8 cellular contexts compared by ENCODE assay signal in the genomic region with DNA sequence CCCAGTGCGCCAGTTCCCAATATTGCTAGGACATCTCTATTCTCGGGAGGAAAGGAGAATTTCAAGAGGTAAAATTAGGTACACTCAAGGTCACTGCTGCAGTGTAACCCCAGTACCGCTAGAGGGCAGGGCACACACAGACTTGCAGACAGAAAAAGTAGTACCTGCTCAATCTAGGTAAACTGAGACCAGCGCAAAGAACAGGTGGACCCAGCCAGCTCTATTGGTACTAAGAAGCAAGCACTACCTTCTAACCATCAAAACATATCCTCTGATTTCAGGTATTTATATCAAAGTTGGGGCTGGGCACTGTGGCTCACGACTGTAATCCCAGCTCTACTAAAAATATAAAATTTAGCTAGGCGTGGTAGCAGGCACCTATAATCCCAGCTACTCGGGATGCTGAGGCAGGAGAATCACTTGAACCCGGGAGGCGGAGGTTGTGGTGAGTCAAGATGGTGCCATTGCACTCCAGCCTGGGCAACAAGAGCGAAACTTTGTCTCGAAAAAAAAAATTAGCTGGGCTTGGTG. TPM values are rescaled to one million over a fixed set of nuclear protein-coding genes. Genes with fewer than 3 reads are reported as not detected.
DNase-seq lines count a peak whose midpoint lies in the region; ATAC-seq and TF ChIP-seq lines count a peak whose summit lies in the region.

No MANE protein-coding gene starts in this region.

- no peak overlapping the region for H2AFZ ChIP-seq in OCI-LY1 (ENCODE audit: low read length)

- H3K4me1 ChIP-seq in OCI-LY1 (ENCODE audit: insufficient read depth, low read length, severe bottlenecking): peaks cover 64% of the 10 kb centered on the region

- H3K4me3 ChIP-seq in OCI-LY1 (ENCODE audit: low read depth, low read length, poor library complexity, severe bottlenecking): peak overlapping the region; percentile 43

- no peak for ATAC-seq in HG02759 (IDR thresholded peaks at IDR 0.05; ENCODE audit: unreplicated experiment)

- H3K4me2 ChIP-seq in OCI-LY1 (ENCODE audit: low read length): peak overlapping the region; percentile 56

- no peaks in the 10 kb centered on the region for H3K79me2 ChIP-seq in OCI-LY1 (ENCODE audit: insufficient read depth, low read length)

- H3K9ac ChIP-seq in OCI-LY1 (ENCODE audit: low read length): peak overlapping the region; percentile 11; the same call in 1 of the 2 replicates

- no peaks in the 10 kb centered on the region for H4K20me1 ChIP-seq in OCI-LY1 (ENCODE audit: insufficient read depth, low read length)

- H3K27ac ChIP-seq in OCI-LY1 (ENCODE audit: low read depth, low read length, poor library complexity, severe bottlenecking): peak overlapping the region; percentile 93

- H3K9me3 ChIP-seq in OCI-LY1 (ENCODE audit: low read length): no peaks in the 10 kb centered on the region

- H3K27me3 ChIP-seq in OCI-LY1 (ENCODE audit: insufficient read depth, low read length): no peaks in the 10 kb centered on the region

- DNase-seq in A172 (ENCODE audit: low spot score): peak; percentile 63
- peak; percentile 81 to 84 for DNase-seq in activated T-cell treated with anti-CD3 and anti-CD28 coated beads, Interleukin-2, amount 50 U/mL, for 48 hours
- DNase-seq in fibroblast of peridontal ligament (ENCODE audit: extremely low read depth): peak; percentile 61
- peak; percentile 61 for DNase-seq in pons (ENCODE audit: low spot score)
- DNase-seq in GF-D8 (lab: John Stamatoyannopoulos, UW): no peak

- H3F3A ChIP-seq in OCI-LY1 (ENCODE audit: insufficient read depth, low read length): no peaks in the 10 kb centered on the region; the same call in 1 of the 2 replicates

- no peaks in the 10 kb centered on the region for H3K9me2 ChIP-seq in OCI-LY1 (ENCODE audit: low read depth, low read length)

- peak; percentile 99 for TF ChIP-seq CTCF in GM12872 (IDR thresholded peaks at IDR 0.05; ENCODE audit: insufficient read depth, low read depth, low read length)
- TF ChIP-seq CTCF in OCI-LY1 (IDR thresholded peaks at IDR 0.05; ENCODE audit: low read length): peak; percentile 98

- no peaks in the 10 kb centered on the region for H3K36me3 ChIP-seq in OCI-LY1 (ENCODE audit: insufficient read depth, low read length)

RNA-seq across cellular contexts. Expression of gene WDR81, which starts 3.6 kb away (rescaled TPM):
- 22.2 and 25.5 TPM in 2 replicates for total RNA-seq in A172 (2014; rRNA removed; shearing (Covaris generic))

RNA-seq across cellular contexts. Expression of gene TLCD2, which starts 10.7 kb away (rescaled TPM):
- total RNA-seq in A172 (2014; rRNA removed; shearing (Covaris generic)): 0.45 and 0.50 TPM in 2 replicates

RNA-seq across cellular contexts. Expression of gene SERPINF2, which starts 21.8 kb away (rescaled TPM):
- total RNA-seq in A172 (2014; rRNA removed; shearing (Covaris generic)): 0.64 and 1.9 TPM in 2 replicates

RNA-seq across cellular contexts. Expression of gene PRPF8, which starts 36.3 kb away (rescaled TPM):
- 77.9 and 90.5 TPM in 2 replicates for total RNA-seq in A172 (2014; rRNA removed; shearing (Covaris generic))

RNA-seq across cellular contexts. Expression of gene SERPINF1, which starts 40.9 kb away (rescaled TPM):
- total RNA-seq in A172 (2014; rRNA removed; shearing (Covaris generic)): 11.0 and 13.4 TPM in 2 replicates
